4 cellular contexts compared by ENCODE assay signal in the genomic region with DNA sequence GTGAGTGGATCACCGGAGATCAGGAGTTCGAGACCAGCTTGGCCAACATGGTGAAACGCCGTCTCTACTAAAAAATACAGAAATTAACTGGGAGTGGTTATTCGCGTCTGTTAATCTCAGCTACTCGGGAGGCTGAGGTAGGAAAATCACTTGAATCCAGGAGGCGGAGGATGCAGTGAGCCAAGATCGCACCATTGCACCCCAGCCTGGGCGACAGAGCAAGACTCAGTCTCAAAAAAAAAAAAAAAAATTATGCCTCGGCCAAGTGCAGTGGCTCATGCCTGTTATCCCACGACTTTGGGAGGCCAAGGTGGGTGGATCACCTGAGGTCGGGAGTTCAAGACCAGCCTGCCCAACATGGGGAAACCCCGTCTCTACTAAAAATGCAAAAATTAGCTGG. TPM values are rescaled to one million over a fixed set of nuclear protein-coding genes. Genes with fewer than 3 reads are reported as not detected.
"Had no signal": no experiment of that assay in that cellular context is flagged by ENCODE, and none has a peak within 500 bp of the region (broad histone marks: within the 10 kb centered on the region; RNA-seq: fewer than 3 reads in every experiment).

No MANE protein-coding gene starts in this region.

RNA-seq across cellular contexts. Expression of a gene that starts 49.8 kb away (rescaled TPM):
- total RNA-seq: osteocyte, pulmonary artery endothelial cell, right atrium auricular region, sigmoid colon had no signal
